Comparison of ENCODE assay signal across 1 cellular context in the genomic region with DNA sequence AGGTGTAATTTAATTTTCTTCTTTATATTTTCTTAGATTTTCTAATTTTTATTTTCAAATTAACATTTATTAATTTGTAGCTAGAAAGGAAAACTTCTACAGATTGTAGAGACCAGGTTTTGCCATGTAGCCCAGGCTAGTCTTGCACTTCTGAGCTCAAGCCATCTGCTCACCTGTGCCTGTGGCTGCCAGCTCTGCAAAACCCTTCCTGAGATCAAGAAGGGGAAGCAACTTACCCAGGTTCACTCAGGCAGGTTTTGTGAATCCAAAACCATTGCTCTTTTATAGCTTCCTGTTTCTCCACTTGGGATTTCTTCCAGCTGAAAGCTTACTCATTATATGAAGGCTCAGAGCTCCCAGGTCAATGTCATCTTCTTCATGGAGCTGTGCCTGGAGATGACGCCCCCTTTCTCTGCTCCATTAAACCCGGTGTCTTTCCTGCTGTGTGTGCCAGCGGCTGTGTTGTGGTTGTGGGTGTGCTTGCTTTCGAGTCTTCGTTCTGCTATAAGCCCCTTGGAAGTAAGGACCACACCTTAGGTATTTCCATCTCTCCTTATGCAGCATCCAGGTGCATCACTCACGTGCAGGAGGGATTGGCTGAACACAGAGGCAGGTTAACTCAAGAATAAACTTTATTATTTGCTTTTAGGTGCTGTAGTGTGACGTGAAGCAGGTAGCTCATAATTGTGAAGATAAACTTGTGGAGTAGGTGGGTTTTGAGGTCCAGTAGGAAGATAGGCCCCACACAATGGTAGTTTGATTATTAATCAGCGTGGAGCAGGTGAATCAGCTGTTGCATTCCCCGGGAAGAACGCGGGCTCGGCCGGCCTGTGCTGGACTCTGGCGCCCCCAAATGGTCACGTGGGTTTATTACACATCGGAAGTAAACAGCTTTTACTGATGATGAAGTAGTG.
A peak's percentile ranks its signal among the peaks of the same experiment; 100 is the strongest.
TF ChIP-seq lines count a peak whose summit lies in the region.

No MANE protein-coding gene starts in this region.

TF ChIP-seq in A549, 52 proteins besides CTCF, POLR2A, EP300 and RAD21 (continued from another document):
- TF ChIP-seq, protein P1, sequence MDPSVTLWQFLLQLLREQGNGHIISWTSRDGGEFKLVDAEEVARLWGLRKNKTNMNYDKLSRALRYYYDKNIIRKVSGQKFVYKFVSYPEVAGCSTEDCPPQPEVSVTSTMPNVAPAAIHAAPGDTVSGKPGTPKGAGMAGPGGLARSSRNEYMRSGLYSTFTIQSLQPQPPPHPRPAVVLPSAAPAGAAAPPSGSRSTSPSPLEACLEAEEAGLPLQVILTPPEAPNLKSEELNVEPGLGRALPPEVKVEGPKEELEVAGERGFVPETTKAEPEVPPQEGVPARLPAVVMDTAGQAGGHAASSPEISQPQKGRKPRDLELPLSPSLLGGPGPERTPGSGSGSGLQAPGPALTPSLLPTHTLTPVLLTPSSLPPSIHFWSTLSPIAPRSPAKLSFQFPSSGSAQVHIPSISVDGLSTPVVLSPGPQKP (IDR thresholded peaks at IDR 0.05; ENCODE audit: low read depth, low read length): no peak
- TF ChIP-seq JUNB (IDR thresholded peaks at IDR 0.05) (no peak), EHF (CRISPR knock-in tag; IDR thresholded peaks at IDR 0.05) (no peak), HOXA7 (CRISPR knock-in tag; IDR thresholded peaks at IDR 0.05) (no peak), NFE2L2 (conservative IDR thresholded peaks at IDR 0.05; ENCODE audit: low read length) (no peak), CHD4 (IDR thresholded peaks at IDR 0.05; ENCODE audit: borderline replicate concordance) (no peak), GATA3 (IDR thresholded peaks at IDR 0.05; ENCODE audit: borderline replicate concordance) (no peak), CHD2 (IDR thresholded peaks at IDR 0.05; ENCODE audit: low read length, partially characterized antibody) (no peak), SMC3 (IDR thresholded peaks at IDR 0.05) (peak; percentile 95), FOSB (CRISPR knock-in tag; IDR thresholded peaks at IDR 0.05) (no peak), ZNF302 (CRISPR knock-in tag; IDR thresholded peaks at IDR 0.05) (no peak), MAZ (IDR thresholded peaks at IDR 0.05; ENCODE audit: borderline replicate concordance, low read depth, low read length) (no peak), BHLHE40 (IDR thresholded peaks at IDR 0.05; ENCODE audit: low read depth, low read length) (no peak), POLR2AphosphoS2 (conservative IDR thresholded peaks at IDR 0.05; ENCODE audit: low read length) (no peak), NR3C1 (IDR thresholded peaks at IDR 0.05) (no peak), FOSL2 (IDR thresholded peaks at IDR 0.05) (no peak), FOSL2 (CRISPR knock-in tag; IDR thresholded peaks at IDR 0.05) (0 out of 2 replicates have a peak, but pooled peaks have one; percentile 47), RNF2 (IDR thresholded peaks at IDR 0.05; ENCODE audit: borderline replicate concordance, low read depth) (no peak)
- TF ChIP-seq, protein P2, sequence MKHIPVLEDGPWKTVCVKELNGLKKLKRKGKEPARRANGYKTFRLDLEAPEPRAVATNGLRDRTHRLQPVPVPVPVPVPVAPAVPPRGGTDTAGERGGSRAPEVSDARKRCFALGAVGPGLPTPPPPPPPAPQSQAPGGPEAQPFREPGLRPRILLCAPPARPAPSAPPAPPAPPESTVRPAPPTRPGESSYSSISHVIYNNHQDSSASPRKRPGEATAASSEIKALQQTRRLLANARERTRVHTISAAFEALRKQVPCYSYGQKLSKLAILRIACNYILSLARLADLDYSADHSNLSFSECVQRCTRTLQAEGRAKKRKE (CRISPR knock-in tag; IDR thresholded peaks at IDR 0.05; ENCODE audit: low read depth): no peak
- TF ChIP-seq, protein P3, sequence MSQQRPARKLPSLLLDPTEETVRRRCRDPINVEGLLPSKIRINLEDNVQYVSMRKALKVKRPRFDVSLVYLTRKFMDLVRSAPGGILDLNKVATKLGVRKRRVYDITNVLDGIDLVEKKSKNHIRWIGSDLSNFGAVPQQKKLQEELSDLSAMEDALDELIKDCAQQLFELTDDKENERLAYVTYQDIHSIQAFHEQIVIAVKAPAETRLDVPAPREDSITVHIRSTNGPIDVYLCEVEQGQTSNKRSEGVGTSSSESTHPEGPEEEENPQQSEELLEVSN (IDR thresholded peaks at IDR 0.05; ENCODE audit: borderline replicate concordance, low read depth): no peak
- TF ChIP-seq, protein P4, sequence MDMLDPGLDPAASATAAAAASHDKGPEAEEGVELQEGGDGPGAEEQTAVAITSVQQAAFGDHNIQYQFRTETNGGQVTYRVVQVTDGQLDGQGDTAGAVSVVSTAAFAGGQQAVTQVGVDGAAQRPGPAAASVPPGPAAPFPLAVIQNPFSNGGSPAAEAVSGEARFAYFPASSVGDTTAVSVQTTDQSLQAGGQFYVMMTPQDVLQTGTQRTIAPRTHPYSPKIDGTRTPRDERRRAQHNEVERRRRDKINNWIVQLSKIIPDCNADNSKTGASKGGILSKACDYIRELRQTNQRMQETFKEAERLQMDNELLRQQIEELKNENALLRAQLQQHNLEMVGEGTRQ (IDR thresholded peaks at IDR 0.05): peak; percentile 83
- TF ChIP-seq, protein P5, sequence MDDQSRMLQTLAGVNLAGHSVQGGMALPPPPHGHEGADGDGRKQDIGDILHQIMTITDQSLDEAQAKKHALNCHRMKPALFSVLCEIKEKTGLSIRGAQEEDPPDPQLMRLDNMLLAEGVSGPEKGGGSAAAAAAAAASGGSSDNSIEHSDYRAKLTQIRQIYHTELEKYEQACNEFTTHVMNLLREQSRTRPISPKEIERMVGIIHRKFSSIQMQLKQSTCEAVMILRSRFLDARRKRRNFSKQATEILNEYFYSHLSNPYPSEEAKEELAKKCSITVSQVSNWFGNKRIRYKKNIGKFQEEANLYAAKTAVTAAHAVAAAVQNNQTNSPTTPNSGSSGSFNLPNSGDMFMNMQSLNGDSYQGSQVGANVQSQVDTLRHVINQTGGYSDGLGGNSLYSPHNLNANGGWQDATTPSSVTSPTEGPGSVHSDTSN (IDR thresholded peaks at IDR 0.05): 0 out of 2 replicates have a peak, but pooled peaks have one; percentile 47
TF ChIP-seq in A549: peak in this region for 5.
